In the genomic region with DNA sequence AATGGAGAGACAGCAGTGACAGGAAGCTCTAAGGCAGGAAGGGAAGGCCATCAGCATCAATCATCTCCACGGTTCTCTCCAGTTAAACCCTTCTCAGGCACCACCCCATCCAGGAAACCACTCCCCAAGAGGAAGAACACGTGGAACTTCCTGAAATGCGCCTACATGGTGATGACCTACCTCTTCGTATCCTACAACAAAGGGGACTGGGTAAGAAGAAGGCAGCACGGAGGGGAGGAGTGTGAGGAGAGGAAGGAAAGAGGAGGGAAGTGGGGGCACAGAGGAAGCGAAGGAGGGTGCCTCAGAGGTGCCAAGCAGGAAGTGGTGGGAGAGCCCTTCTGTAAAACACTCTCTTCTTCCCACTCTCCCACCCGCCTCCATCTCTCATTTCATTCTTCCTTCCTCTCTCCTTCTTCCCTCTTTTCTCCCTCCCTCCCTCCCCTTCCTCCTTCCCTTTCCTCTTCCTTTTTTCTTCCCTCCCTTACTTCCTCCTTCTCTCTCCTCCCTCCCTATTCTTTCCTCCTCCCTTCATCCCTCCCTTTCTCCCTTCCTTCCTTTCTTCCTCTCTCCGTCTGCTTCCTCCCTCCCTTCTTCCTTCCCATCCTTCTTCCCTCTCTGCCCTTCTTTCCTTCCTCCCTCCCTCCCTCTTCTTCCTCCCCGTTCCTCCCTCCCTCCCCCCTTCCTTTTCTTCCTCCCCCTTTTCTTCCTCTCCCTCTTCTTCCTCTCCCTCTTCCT, we compare ENCODE assay signal across 1 cellular context.
TF ChIP-seq lines count a peak whose summit lies in the region.

No MANE protein-coding gene starts in this region.

TF ChIP-seq in endothelial cell of umbilical vein, 7 proteins besides CTCF, POLR2A, EP300 and RAD21 (continued from another document):
- TF ChIP-seq, protein P1, sequence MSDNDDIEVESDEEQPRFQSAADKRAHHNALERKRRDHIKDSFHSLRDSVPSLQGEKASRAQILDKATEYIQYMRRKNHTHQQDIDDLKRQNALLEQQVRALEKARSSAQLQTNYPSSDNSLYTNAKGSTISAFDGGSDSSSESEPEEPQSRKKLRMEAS (IDR thresholded peaks at IDR 0.05; ENCODE audit: insufficient read depth, insufficient read length): no peak
- TF ChIP-seq GATA2 (IDR thresholded peaks at IDR 0.05; ENCODE audit: insufficient read depth, insufficient read length, low read depth, low read length): no peak
- TF ChIP-seq JUN (IDR thresholded peaks at IDR 0.05; ENCODE audit: borderline replicate concordance, insufficient read depth, insufficient read length, low read depth): no peak
